ENCODE assay signal across 10 cellular contexts in genomic region chr1:113980120-113980519, GRCh38. TPM values are rescaled to one million over a fixed set of nuclear protein-coding genes. Genes with fewer than 3 reads are reported as not detected.
DNase-seq lines count a peak whose midpoint lies in the region; ATAC-seq and TF ChIP-seq lines count a peak whose summit lies in the region.
"Had no signal": no experiment of that assay in that cellular context is flagged by ENCODE, and none has a peak within 500 bp of the region (broad histone marks: within the 10 kb centered on the region; RNA-seq: fewer than 3 reads in every experiment).

No MANE protein-coding gene starts in this region.

- H3K36me3 ChIP-seq in right lobe of liver = no peaks in the 10 kb centered on the region
- H3K36me3 ChIP-seq in thoracic aorta = no peaks in the 10 kb centered on the region

- no peaks in the 10 kb centered on the region for H3K27me3 ChIP-seq in right lobe of liver
- H3K27me3 ChIP-seq in thoracic aorta (replicated peaks; ENCODE audit: insufficient read depth) = no peaks in the 10 kb centered on the region

- TF ChIP-seq POLR2A in right lobe of liver (IDR thresholded peaks at IDR 0.05) = no peak

- ATAC-seq in right lobe of liver (no peak), thoracic aorta (ENCODE audit: insufficient number of reproducible peaks, low FRiP score, low read depth) (no peak), GM18517 (IDR thresholded peaks at IDR 0.05; ENCODE audit: unreplicated experiment) (no peak)

- DNase-seq in NCI-H1694 treated with DMSO at 0.1 percent for 48 hours (lab: John Stamatoyannopoulos, UW) (peak; percentile 16), NCI-H1694 (lab: John Stamatoyannopoulos, UW) (no peak), cerebellum (ENCODE audit: low spot score) (peak; percentile 33), right lobe of liver (no peak), thoracic aorta (ENCODE audit: low spot score) (no peak), amniotic stem cell (lab: John Stamatoyannopoulos, UW) (no peak)
- no peak for DNase-seq in stimulated activated CD4-positive, alpha-beta T cell treated with anti-CD3 and anti-CD28 coated beads, Interleukin-2, amount 100 ng/mL, for 24 hours
- DNase-seq: NCI-H2081 had no signal

- no peak for TF ChIP-seq CTCF in right lobe of liver (IDR thresholded peaks at IDR 0.05)
- no peak for TF ChIP-seq CTCF in thoracic aorta (IDR thresholded peaks at IDR 0.05)

- WGBS in right lobe of liver (ENCODE audit: insufficient coverage, low coverage, low lambda C conversion rate, missing lambda C conversion rate) = 68% methylated on average over 8 of the region's 10 CpGs

- H3K4me1 ChIP-seq in right lobe of liver (peaks cover 0 to 6% (median 0%) of the 10 kb centered on the region in 4 donors), thoracic aorta (ENCODE audit: control insufficient read depth in 1 of 2, low read depth in 2 of 2) (peaks cover 13 to 77% of the 10 kb centered on the region in 2 donors)

- H3K4me3 ChIP-seq in right lobe of liver (peak overlapping the region in 2 of 3 donors; percentile 11 to 18), thoracic aorta (peak overlapping the region; percentile 63)
- H3K4me3 ChIP-seq: A549 had no signal

- intact Hi-C loops in right lobe of liver (cut with DNase I) = loop anchor here (5.0 to 10.0 kb wide), 3 partner anchors 152 to 307 kb away; no protein-coding TSS in a partner anchor

- H3K9me3 ChIP-seq in right lobe of liver = no peaks in the 10 kb centered on the region
- H3K9me3 ChIP-seq in thoracic aorta = no peaks in the 10 kb centered on the region
- H3K9me3 ChIP-seq: A549 had no signal

- no peak overlapping the region for H3K27ac ChIP-seq in right lobe of liver
- H3K27ac ChIP-seq in thoracic aorta = peak overlapping the region; percentile 67 to 76

RNA-seq across cellular contexts. Expression of gene OLFML3, which starts 0.8 kb away (rescaled TPM):
- total RNA-seq in cerebellum (26.4 TPM), right lobe of liver (10 to 100 TPM in 1 of 6 experiments, 1 to 10 TPM in 5; 1.8 to 13.8 (median 6.6) TPM), thoracic aorta (10 to 100 TPM; 56.0 to 63.9 TPM)

RNA-seq across cellular contexts. Expression of gene HIPK1, which starts 51.0 kb away (rescaled TPM):
- total RNA-seq in cerebellum (46.9 TPM), right lobe of liver (10 to 100 TPM; 19.0 to 29.6 (median 23.5) TPM), thoracic aorta (10 to 100 TPM; 47.4 to 59.1 TPM)

Comparison
In these comparisons a context has a peak if more than half of its experiments do, and no peak if none do; other contexts are left out.
1. DNase-seq: peak in NCI-H1694 treated with DMSO at 0.1 percent for 48 hours (single experiment) and cerebellum (single experiment); none in NCI-H1694 (single experiment), right lobe of liver (0 of 3), thoracic aorta (single experiment), amniotic stem cell (single experiment) and stimulated activated CD4-positive, alpha-beta T cell treated with anti-CD3 and anti-CD28 coated beads, Interleukin-2, amount 100 ng/mL, for 24 hours (0 of 2).
2. H3K27ac ChIP-seq: peak in thoracic aorta (2 of 2); none in right lobe of liver (0 of 3).